Comparison of ENCODE assay signal across 31 cellular contexts in the genomic region with DNA sequence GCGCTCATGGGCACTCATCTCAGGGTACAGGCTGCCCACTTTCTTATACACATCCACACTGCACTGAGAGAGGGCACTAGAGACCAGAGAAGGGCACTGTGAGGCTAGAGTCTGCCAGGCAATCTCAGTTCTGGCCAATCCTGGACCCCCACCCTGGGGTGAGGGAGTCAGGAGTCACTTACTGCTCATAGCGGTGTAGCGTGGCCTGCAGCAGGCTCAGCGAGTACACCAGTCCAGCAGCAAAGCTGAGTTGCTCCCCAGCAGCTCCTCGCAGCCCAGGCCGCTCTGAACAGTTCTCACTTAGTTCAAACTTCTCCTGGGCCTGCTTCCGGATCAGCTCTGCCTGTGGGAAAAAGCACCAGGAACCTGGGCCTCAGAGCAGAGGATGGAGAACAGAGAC. TPM values are rescaled to one million over a fixed set of nuclear protein-coding genes. Genes with fewer than 3 reads are reported as not detected.
"Had no signal": no experiment of that assay in that cellular context is flagged by ENCODE, and none has a peak within 500 bp of the region (broad histone marks: within the 10 kb centered on the region; RNA-seq: fewer than 3 reads in every experiment).

No MANE protein-coding gene starts in this region.

- DNase-seq: naive B cell; naive thymus-derived CD8-positive, alpha-beta T cell; nephron progenitor cell; nucleus accumbens; ovary; retina; right cardiac atrium; right lobe of liver; spleen; stimulated activated CD4-positive, alpha-beta T cell treated with anti-CD3 and anti-CD28 coated beads, Interleukin-12 subunit alpha, Interleukin-12 subunit beta, amount 100 ng/mL, for 4 hours; stimulated activated CD4-positive, alpha-beta T cell treated with anti-CD3 and anti-CD28 coated beads, Interleukin-1b, Interleukin-23, amount 100 ng/mL, for 48 hours; stimulated activated CD4-positive, alpha-beta T cell treated with anti-CD3 and anti-CD28 coated beads, Interleukin-4, amount 100 ng/mL, for 1 hour; stimulated activated CD4-positive, alpha-beta T cell treated with anti-CD3 and anti-CD28 coated beads, Interleukin-4, amount 100 ng/mL, for 4 hours; stimulated activated CD8-positive, alpha-beta memory T cell treated with anti-CD3 and anti-CD28 coated beads, Interleukin-4, amount 100 ng/mL, for 48 hours; stimulated activated naive B cell treated with anti-CD40 and anti-IgM and Interleukin-4, amounts not matched to agents 10 μg/mL and 1 μg/mL and 100 μg/mL, for 72 hours; stimulated activated naive CD4-positive, alpha-beta T cell treated with Interleukin-2 at 50 U/mL for 16 hours; stomach; thyroid gland; trophoblast cell; upper lobe of left lung; uterus had no signal

- H3K4me2 ChIP-seq: smooth muscle cell had no signal

- H3K27ac Mint-ChIP-seq: natural killer cell treated with Interleukin-12 subunit alpha and Interleukin-12 subunit beta and Interleukin-15 and Interleukin-18, amount 100 ng/mL, for 72 hours; nephron progenitor cell; stimulated activated naive B cell treated with anti-CD40 and anti-IgM and Interleukin-4, amounts not matched to agents 10 μg/mL and 1 μg/mL and 100 μg/mL, for 72 hours; stimulated activated naive CD8-positive, alpha-beta T cell treated with anti-CD3 and anti-CD28 coated beads, Interleukin-15, Interleukin-2, amounts not matched to agents 100 ng/mL and 50 ng/mL, for 24 hours had no signal

- H3K4me3 Mint-ChIP-seq: naive B cell; naive thymus-derived CD8-positive, alpha-beta T cell; natural killer cell treated with Interleukin-12 subunit alpha and Interleukin-12 subunit beta and Interleukin-15 and Interleukin-18, amount 100 ng/mL, for 72 hours; nephron progenitor cell; neural crest cell; stimulated activated naive B cell treated with anti-CD40 and anti-IgM and Interleukin-4, amounts not matched to agents 10 μg/mL and 1 μg/mL and 100 μg/mL, for 72 hours; stimulated activated naive CD8-positive, alpha-beta T cell treated with anti-CD3 and anti-CD28 coated beads, Interleukin-15, Interleukin-2, amounts not matched to agents 100 ng/mL and 50 ng/mL, for 24 hours had no signal

- H3K27me3 Mint-ChIP-seq: naive B cell; naive thymus-derived CD8-positive, alpha-beta T cell; natural killer cell treated with Interleukin-12 subunit alpha and Interleukin-12 subunit beta and Interleukin-15 and Interleukin-18, amount 100 ng/mL, for 72 hours; stimulated activated naive B cell treated with anti-CD40 and anti-IgM and Interleukin-4, amounts not matched to agents 10 μg/mL and 1 μg/mL and 100 μg/mL, for 72 hours; stimulated activated naive CD8-positive, alpha-beta T cell treated with anti-CD3 and anti-CD28 coated beads, Interleukin-15, Interleukin-2, amounts not matched to agents 100 ng/mL and 50 ng/mL, for 24 hours had no signal

- H3K4me1 ChIP-seq: prostate gland, spleen, uterus had no signal

- H3K9me3 Mint-ChIP-seq: naive B cell; naive thymus-derived CD8-positive, alpha-beta T cell; natural killer cell treated with Interleukin-12 subunit alpha and Interleukin-12 subunit beta and Interleukin-15 and Interleukin-18, amount 100 ng/mL, for 72 hours; nephron progenitor cell; neural crest cell; stimulated activated naive B cell treated with anti-CD40 and anti-IgM and Interleukin-4, amounts not matched to agents 10 μg/mL and 1 μg/mL and 100 μg/mL, for 72 hours; stimulated activated naive CD8-positive, alpha-beta T cell treated with anti-CD3 and anti-CD28 coated beads, Interleukin-15, Interleukin-2, amounts not matched to agents 100 ng/mL and 50 ng/mL, for 24 hours had no signal

- H3K36me3 ChIP-seq: ovary, uterus had no signal

- H3K27ac ChIP-seq: neutrophil, ovary, prostate gland, right lobe of liver, skin epidermis, spleen, stomach, thoracic aorta, thyroid gland, tibial nerve, upper lobe of left lung, uterus had no signal

- H3K27me3 ChIP-seq: neutrophil, ovary, right lobe of liver, spleen, stomach, thyroid gland, tibial nerve, upper lobe of left lung, uterus had no signal

- H3K4me1 Mint-ChIP-seq: naive B cell, neural crest cell had no signal

- ATAC-seq: naive thymus-derived CD8-positive, alpha-beta T cell; natural killer cell treated with Interleukin-12 subunit alpha and Interleukin-12 subunit beta and Interleukin-15 and Interleukin-18, amount 100 ng/mL, for 72 hours; right cardiac atrium; right lobe of liver; stimulated activated naive B cell treated with anti-CD40 and anti-IgM and Interleukin-4, amounts not matched to agents 10 μg/mL and 1 μg/mL and 100 μg/mL, for 72 hours had no signal

- H3K4me3 ChIP-seq: ovary, prostate gland, right lobe of liver, skin epidermis, smooth muscle cell, spleen, stomach, thoracic aorta, thyroid gland, tibial nerve, upper lobe of left lung, uterus had no signal

- H3K9me3 ChIP-seq: neutrophil, ovary, prostate gland, right lobe of liver, spleen, stomach, thoracic aorta, thyroid gland, tibial nerve, upper lobe of left lung, uterus had no signal

RNA-seq across cellular contexts. Expression of gene SLC4A5, which starts 24.6 kb away (rescaled TPM):
- total RNA-seq: pulmonary artery endothelial cell had no signal
